In genomic region chr2:180523629-180524340, GRCh38 we compare ENCODE assay signal across 13 cellular contexts.
DNase-seq lines count a peak whose midpoint lies in the region; ATAC-seq, FAIRE-seq and TF ChIP-seq lines count a peak whose summit lies in the region.
"Had no signal": no experiment of that assay in that cellular context is flagged by ENCODE, and none has a peak within 500 bp of the region (broad histone marks: within the 10 kb centered on the region; RNA-seq: fewer than 3 reads in every experiment).

No MANE protein-coding gene starts in this region.

- RAD21 ChIA-PET in HCT116 (lab: Charles Lee; ENCODE audit: low non-redundant PET in 1 of 2, low total read pairs in 2 of 2, uncharacterized antibody in 2 of 2, unreplicated experiment in 2 of 2): no interaction called here

- H2BK12ac ChIP-seq in H9 (ENCODE audit: insufficient read length, low read depth, low read length): no peak overlapping the region

- no peak overlapping the region for H4K91ac ChIP-seq in H9 (ENCODE audit: insufficient read length, low read depth, low read length)

- H2BK5ac ChIP-seq in H9 (ENCODE audit: insufficient read length, low read length): no peak overlapping the region

- no peaks in the 10 kb centered on the region for H3K27me3 Mint-ChIP-seq in H9 (ENCODE audit: low read depth)
- H3K27me3 Mint-ChIP-seq in activated naive CD4-positive, alpha-beta T cell treated with anti-CD3 and anti-CD28 coated beads for 36 hours (ENCODE audit: low read depth): peaks cover 1% of the 10 kb centered on the region
- H3K27me3 Mint-ChIP-seq in activated CD4-positive, alpha-beta memory T cell treated with anti-CD3 and anti-CD28 coated beads, Interleukin-2, amount 10 ng/mL, durations not matched to agents 7 days and 5 days: no peaks in the 10 kb centered on the region

- H3K4me3 Mint-ChIP-seq in H9: no peak overlapping the region
- H3K4me3 Mint-ChIP-seq in activated naive CD4-positive, alpha-beta T cell treated with anti-CD3 and anti-CD28 coated beads for 36 hours: no peak overlapping the region
- no peak overlapping the region for H3K4me3 Mint-ChIP-seq in activated CD4-positive, alpha-beta memory T cell treated with anti-CD3 and anti-CD28 coated beads, Interleukin-2, amount 10 ng/mL, durations not matched to agents 7 days and 5 days

- intact Hi-C loops in HCT116 (cut with micrococcal nuclease): no loop called here
- intact Hi-C loops in activated naive CD4-positive, alpha-beta T cell treated with anti-CD3 and anti-CD28 coated beads for 36 hours (cut with micrococcal nuclease): no loop called here

- H3K36me3 ChIP-seq in HCT116 (ENCODE audit: control insufficient read depth in 1 of 2, insufficient read depth in 2 of 2, low read length in 2 of 2): no peaks in the 10 kb centered on the region
- H3K36me3 ChIP-seq: BLaER1 had no signal

- H4K5ac ChIP-seq in H9 (ENCODE audit: insufficient read length, low read depth, low read length): no peak overlapping the region

- H2AK5ac ChIP-seq in H9 (ENCODE audit: insufficient read length, low read length): no peak overlapping the region

- TF ChIP-seq POLR2A in A549 (IDR thresholded peaks at IDR 0.05; ENCODE audit: low read length) (no peak), HCT116 (IDR thresholded peaks at IDR 0.05; ENCODE audit: borderline replicate concordance, extremely low read depth, insufficient read depth, insufficient read length) (no peak), GM12892 (IDR thresholded peaks at IDR 0.05; ENCODE audit: low read depth, low read length) (no peak)

- H3K9me2 ChIP-seq in HCT116 (ENCODE audit: insufficient read depth): no peaks in the 10 kb centered on the region

- H3K9me3 Mint-ChIP-seq in H9: peaks cover 2 to 6% of the 10 kb centered on the region in 2 experiments; a peak in 3 of 5 replicates
- H3K9me3 Mint-ChIP-seq in activated naive CD4-positive, alpha-beta T cell treated with anti-CD3 and anti-CD28 coated beads for 36 hours: no peaks in the 10 kb centered on the region
- H3K9me3 Mint-ChIP-seq in activated CD4-positive, alpha-beta memory T cell treated with anti-CD3 and anti-CD28 coated beads, Interleukin-2, amount 10 ng/mL, durations not matched to agents 7 days and 5 days: no peaks in the 10 kb centered on the region
- H3K9me3 Mint-ChIP-seq: activated naive CD4-positive, alpha-beta T cell treated with anti-CD3 and anti-CD28 coated beads, Interleukin-2, amount 50 U/mL, for 72 hours had no signal

- H3K79me2 ChIP-seq in HCT116 (ENCODE audit: insufficient read depth, low read length): no peaks in the 10 kb centered on the region
- no peaks in the 10 kb centered on the region for H3K79me2 ChIP-seq in H9 (ENCODE audit: insufficient read depth, low read length)

- H3K27ac ChIP-seq in A549 (peak overlapping the region in 1 of 2 experiments; percentile 64; a peak in 3 of 6 replicates), HCT116 (ENCODE audit: low read depth, low read length) (no peak overlapping the region), foreskin keratinocyte (no peak overlapping the region), H9 (ENCODE audit: insufficient read length, low read depth, low read length) (no peak overlapping the region)
- H3K27ac ChIP-seq: BLaER1, SK-N-MC had no signal

- no peak overlapping the region for H3K56ac ChIP-seq in H9 (ENCODE audit: insufficient read length, low read depth, low read length)

- peaks cover 13 to 14% of the 10 kb centered on the region in 2 experiments for H3K4me1 Mint-ChIP-seq in H9
- H3K4me1 Mint-ChIP-seq in activated naive CD4-positive, alpha-beta T cell treated with anti-CD3 and anti-CD28 coated beads for 36 hours (ENCODE audit: low read depth): no peaks in the 10 kb centered on the region
- no peaks in the 10 kb centered on the region for H3K4me1 Mint-ChIP-seq in activated CD4-positive, alpha-beta memory T cell treated with anti-CD3 and anti-CD28 coated beads, Interleukin-2, amount 10 ng/mL, durations not matched to agents 7 days and 5 days

- H3K27me3 ChIP-seq in HCT116 (ENCODE audit: insufficient read depth, low read length) (no peaks in the 10 kb centered on the region), foreskin keratinocyte (no peaks in the 10 kb centered on the region), H9 (ENCODE audit: insufficient read depth, low read length) (no peaks in the 10 kb centered on the region)
- H3K27me3 ChIP-seq: BLaER1 had no signal

- H3K4me1 ChIP-seq in A549: peaks cover 47% of the 10 kb centered on the region
- peaks cover 6 to 47% of the 10 kb centered on the region in 2 experiments; a peak in 3 of 4 replicates for H3K4me1 ChIP-seq in HCT116 (ENCODE audit: control insufficient read depth in 1 of 2, insufficient read depth in 2 of 2, low read length in 2 of 2)
- H3K4me1 ChIP-seq in foreskin keratinocyte: peaks cover 18% of the 10 kb centered on the region
- H3K4me1 ChIP-seq in H9 (ENCODE audit: insufficient read depth, low read length): no peaks in the 10 kb centered on the region
- H3K4me1 ChIP-seq: BLaER1 had no signal

- H3K9ac ChIP-seq in HCT116 (ENCODE audit: low read length) (no peak overlapping the region), H9 (ENCODE audit: extremely low read depth, insufficient read length, low read length) (no peak overlapping the region)
- H3K9ac ChIP-seq: BLaER1 had no signal

- no peak overlapping the region for H3K4ac ChIP-seq in H9 (ENCODE audit: low read depth, low read length)

- no peak overlapping the region for H2BK120ac ChIP-seq in H9 (ENCODE audit: low read depth, low read length, poor library complexity, severe bottlenecking)

- H2BK15ac ChIP-seq in H9 (ENCODE audit: low read depth, low read length): no peak overlapping the region

- no peak overlapping the region for H3K18ac ChIP-seq in H9 (ENCODE audit: insufficient read length, low read depth, low read length)

- BruUV-seq in HCT116 (replicated peaks; lab: Mats Ljungman, UMichigan): no TSS peak

- H4K8ac ChIP-seq in H9 (replicated peaks; ENCODE audit: insufficient read length, low read depth, low read length): no peak overlapping the region

- H3K4me3 ChIP-seq in A549 (no peak overlapping the region), HCT116 (replicated peaks in 1 of 2; ENCODE audit: low read depth in 1 of 2, low read length in 2 of 2) (no peak overlapping the region)
- H3K4me3 ChIP-seq: BLaER1, SK-N-MC had no signal

- H3K4me2 ChIP-seq in A549: peak overlapping the region; percentile 57
- peak overlapping the region; percentile 41 for H3K4me2 ChIP-seq in HCT116 (ENCODE audit: low read length)
- H3K4me2 ChIP-seq in H9 (ENCODE audit: insufficient read depth, insufficient read length, low read length): no peak overlapping the region
- H3K4me2 ChIP-seq: BLaER1 had no signal

- no peak overlapping the region for H2BK20ac ChIP-seq in H9 (ENCODE audit: low read depth, low read length, poor library complexity, severe bottlenecking)

- CTCF ChIA-PET in A549 (lab: Yijun Ruan, JAX) (interaction anchor here (1.1 kb wide), 1 partner anchor 16 kb away, joined by 3 read pairs; no protein-coding TSS in a partner anchor), HCT116 (lab: Charles Lee) (no interaction called here)
- CTCF ChIA-PET in activated naive CD4-positive, alpha-beta T cell treated with anti-CD3 and anti-CD28 coated beads for 36 hours (lab: Charles Lee): no interaction called here
- CTCF ChIA-PET in activated CD4-positive, alpha-beta memory T cell treated with anti-CD3 and anti-CD28 coated beads, Interleukin-2, amount 10 ng/mL, durations not matched to agents 7 days and 5 days (lab: Charles Lee): no interaction called here

- WGBS in A549 (ENCODE audit: missing lambda C conversion rate): 24% methylated on average over 6 of the region's 6 CpGs
- no CpG with 5 or more reads among the region's 6 CpGs for WGBS in H9 (ENCODE audit: extremely low coverage, insufficient read length, low lambda C conversion rate)

- H3T11ph ChIP-seq in H9 (ENCODE audit: low read length): no peak overlapping the region

- no peaks in the 10 kb centered on the region for H3K79me1 ChIP-seq in H9 (ENCODE audit: insufficient read depth, low read depth, low read length, poor library complexity, severe bottlenecking)

- TF ChIP-seq EP300 in A549 (IDR thresholded peaks at IDR 0.05): no peak

- TF ChIP-seq RAD21 in A549 (conservative IDR thresholded peaks at IDR 0.05 in 1 of 2, IDR thresholded peaks at IDR 0.05 in 1 of 2) (no peak), HCT116 (IDR thresholded peaks at IDR 0.05; ENCODE audit: low read depth) (no peak)

- H4K20me1 ChIP-seq in HCT116 (ENCODE audit: insufficient read depth) (no peaks in the 10 kb centered on the region), H9 (ENCODE audit: control insufficient read depth, insufficient read depth, insufficient read length) (no peaks in the 10 kb centered on the region)
- H4K20me1 ChIP-seq: BLaER1 had no signal

- FAIRE-seq in A549 (lab: Jason Lieb, UNC) (no peak), GM12892 (lab: Jason Lieb, UNC) (no peak)

- H2AFZ ChIP-seq in HCT116 (ENCODE audit: low read depth, low read length, poor library complexity, severe bottlenecking) (peak overlapping the region; percentile 50), H9 (ENCODE audit: low read length) (no peak overlapping the region)

- DNase-seq in A549 (ENCODE audit: low read depth in 1 of 2, low spot score in 1 of 2) (peak; percentile 6 to 35), HCT116 (ENCODE audit: low read depth, low spot score) (no peak), foreskin keratinocyte (peak in 1 of 2 donors; percentile 54), H9 (no peak), GM12892 (ENCODE audit: insufficient read length) (no peak)
- no peak for DNase-seq in activated naive CD4-positive, alpha-beta T cell treated with anti-CD3 and anti-CD28 coated beads for 36 hours
- no peak for DNase-seq in activated CD4-positive, alpha-beta memory T cell treated with anti-CD3 and anti-CD28 coated beads, Interleukin-2, amount 10 ng/mL, durations not matched to agents 7 days and 5 days
- DNase-seq: activated CD4-positive, alpha-beta T cell treated with anti-CD3 and anti-CD28 coated beads, Interleukin-2, amount 50 U/mL, for 4 hours; stimulated activated CD4-positive, alpha-beta T cell treated with anti-CD3 and anti-CD28 coated beads, Interleukin-2, amount 100 ng/mL, for 24 hours had no signal

- H3K9me3 ChIP-seq in A549: no peaks in the 10 kb centered on the region; the same call in 2 of the 3 replicates
- H3K9me3 ChIP-seq in HCT116 (ENCODE audit: control insufficient read depth in 1 of 2, insufficient read depth in 1 of 2, low read depth in 1 of 2, low read length in 2 of 2): no peaks in the 10 kb centered on the region
- no peaks in the 10 kb centered on the region for H3K9me3 ChIP-seq in H9 (ENCODE audit: control insufficient read depth, low read depth, low read length)
- H3K9me3 ChIP-seq: BLaER1 had no signal

- ATAC-seq in A549 (peak; percentile 32 to 51; a peak in 3 of 6 replicates), HCT116 (no peak), SK-N-SH treated with all-trans-retinoic acid at 6 μM for 48 hours (peak; percentile 66), foreskin keratinocyte (peak; percentile 47)
- ATAC-seq: activated naive CD4-positive, alpha-beta T cell treated with anti-CD3 and anti-CD28 coated beads, Interleukin-2, amount 50 U/mL, for 72 hours had no signal

- POLR2A ChIA-PET in A549 (lab: Yijun Ruan, JAX): no interaction called here
- POLR2A ChIA-PET in HCT116 (lab: Charles Lee): no interaction called here
- POLR2A ChIA-PET in activated CD4-positive, alpha-beta memory T cell treated with anti-CD3 and anti-CD28 coated beads, Interleukin-2, amount 10 ng/mL, durations not matched to agents 7 days and 5 days (lab: Charles Lee): no interaction called here

- H3K36me3 Mint-ChIP-seq in H9 (ENCODE audit: insufficient read depth in 1 of 3, low read depth in 3 of 3): peaks cover 0 to 2% (median 0%) of the 10 kb centered on the region in 3 experiments; a peak in 1 of 7 replicates
- no peaks in the 10 kb centered on the region for H3K36me3 Mint-ChIP-seq in activated naive CD4-positive, alpha-beta T cell treated with anti-CD3 and anti-CD28 coated beads for 36 hours (ENCODE audit: low read depth)
- no peaks in the 10 kb centered on the region for H3K36me3 Mint-ChIP-seq in activated CD4-positive, alpha-beta memory T cell treated with anti-CD3 and anti-CD28 coated beads, Interleukin-2, amount 10 ng/mL, durations not matched to agents 7 days and 5 days (ENCODE audit: low read depth)
- H3K36me3 Mint-ChIP-seq: activated naive CD4-positive, alpha-beta T cell treated with anti-CD3 and anti-CD28 coated beads, Interleukin-2, amount 50 U/mL, for 72 hours had no signal

- no peak overlapping the region for H3K27ac Mint-ChIP-seq in H9
- no peak overlapping the region for H3K27ac Mint-ChIP-seq in activated naive CD4-positive, alpha-beta T cell treated with anti-CD3 and anti-CD28 coated beads for 36 hours
- no peak overlapping the region for H3K27ac Mint-ChIP-seq in activated CD4-positive, alpha-beta memory T cell treated with anti-CD3 and anti-CD28 coated beads, Interleukin-2, amount 10 ng/mL, durations not matched to agents 7 days and 5 days
- H3K27ac Mint-ChIP-seq: activated naive CD4-positive, alpha-beta T cell treated with anti-CD3 and anti-CD28 coated beads, Interleukin-2, amount 50 U/mL, for 72 hours had no signal

- H3K23me2 ChIP-seq in H9 (ENCODE audit: insufficient read length, low read depth, low read length, poor library complexity, severe bottlenecking): no peaks in the 10 kb centered on the region

- no peak overlapping the region for H3K14ac ChIP-seq in H9 (ENCODE audit: insufficient read depth, low read length)

- TF ChIP-seq CTCF in A549 (IDR thresholded peaks at IDR 0.05) (no peak), HCT116 (IDR thresholded peaks at IDR 0.05 in 2 of 3, conservative IDR thresholded peaks at IDR 0.05 in 1 of 3; ENCODE audit: borderline replicate concordance in 1 of 3, insufficient read depth in 1 of 3, low read depth in 2 of 3, low read length in 2 of 3) (no peak), foreskin keratinocyte (conservative IDR thresholded peaks at IDR 0.05) (no peak), H9 (conservative IDR thresholded peaks at IDR 0.05) (no peak)

- H3K23ac ChIP-seq in H9 (ENCODE audit: insufficient read length, low read depth, low read length): no peak overlapping the region

Comparison
In these comparisons a context has a peak if more than half of its experiments do, and no peak if none do; other contexts are left out.
1. DNase-seq: peak in A549 (2 of 2); none in HCT116 (single experiment), H9 (single experiment), GM12892 (single experiment), activated naive CD4-positive, alpha-beta T cell treated with anti-CD3 and anti-CD28 coated beads for 36 hours (single experiment) and activated CD4-positive, alpha-beta memory T cell treated with anti-CD3 and anti-CD28 coated beads, Interleukin-2, amount 10 ng/mL, durations not matched to agents 7 days and 5 days (single experiment).